Comparison of ENCODE assay signal across 26 cellular contexts in genomic region chr7:36082216-36082615, GRCh38.
"Had no signal": no experiment of that assay in that cellular context is flagged by ENCODE, and none has a peak within 500 bp of the region (broad histone marks: within the 10 kb centered on the region; RNA-seq: fewer than 3 reads in every experiment).

No MANE protein-coding gene starts in this region.

- H3K4me3 ChIP-seq: gastrocnemius medialis, heart left ventricle, hepatocyte, left lung, lung, ovary, psoas muscle, smooth muscle cell, stomach, thyroid gland, vagina had no signal

- H3K27me3 ChIP-seq: gastrocnemius medialis, heart left ventricle, hepatocyte, left lung, ovary, stomach, thyroid gland, vagina had no signal

- H3K36me3 ChIP-seq: gastrocnemius medialis, heart left ventricle, left lung, ovary, stomach, thyroid gland, vagina had no signal

- H3K27ac ChIP-seq: epithelial cell of prostate, heart left ventricle, hepatocyte, left lung, ovary, psoas muscle, thyroid gland, vagina had no signal

- H3K4me1 ChIP-seq: left lung, psoas muscle, thyroid gland, vagina had no signal

- H3K9me3 ChIP-seq: gastrocnemius medialis, heart left ventricle, left lung, ovary, psoas muscle, stomach, thyroid gland, vagina had no signal

- DNase-seq: cerebellar nuclear complex; effector CD8-positive, alpha-beta T cell; foreskin fibroblast; gastrocnemius medialis; heart left ventricle; left cardiac atrium; left lung; occipital lobe; ovary; posterior cingulate gyrus; psoas muscle; stimulated activated CD4-positive, alpha-beta T cell treated with anti-CD3 and anti-CD28 coated beads, Interleukin-2, amount 100 ng/mL, for 24 hours; stimulated activated CD4-positive, alpha-beta T cell treated with anti-CD3 and anti-CD28 coated beads, Interleukin-4, amount 100 ng/mL, for 24 hours; stimulated activated naive CD4-positive, alpha-beta T cell treated with Interleukin-2 at 50 U/mL for 16 hours; stomach; trophoblast cell had no signal

- ATAC-seq: esophagus mucosa; left lung; natural killer cell treated with Interleukin-12 subunit alpha and Interleukin-12 subunit beta and Interleukin-15 and Interleukin-18, amount 100 ng/mL, for 72 hours; sciatic nerve; stimulated activated effector memory CD8-positive, alpha-beta T cell treated with anti-CD3 and anti-CD28 coated beads, Interleukin-12 subunit alpha, Interleukin-12 subunit beta, amount 100 ng/mL, for 72 hours had no signal
